Comparison of ENCODE assay signal across 21 cellular contexts in the genomic region with DNA sequence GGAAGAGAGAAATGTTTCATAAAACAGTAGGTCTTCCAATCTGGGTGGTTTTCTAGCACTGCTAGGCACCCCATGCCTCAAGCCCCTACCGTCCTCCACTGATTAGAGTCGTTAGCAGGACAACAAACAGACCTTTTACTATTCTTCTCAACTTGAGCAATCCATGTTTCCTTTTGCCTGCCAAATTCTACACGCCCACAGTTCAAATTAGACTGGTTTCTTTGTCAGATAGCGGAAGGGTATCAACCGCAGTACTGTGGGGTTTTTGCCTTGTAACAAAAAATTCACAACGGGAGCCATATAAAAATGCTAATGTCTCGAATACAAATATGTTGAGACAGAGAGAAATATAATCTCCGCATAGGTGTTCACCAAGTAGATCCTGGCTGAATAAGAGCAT. TPM values are rescaled to one million over a fixed set of nuclear protein-coding genes. Genes with fewer than 3 reads are reported as not detected.
"Had no signal": no experiment of that assay in that cellular context is flagged by ENCODE, and none has a peak within 500 bp of the region (broad histone marks: within the 10 kb centered on the region; RNA-seq: fewer than 3 reads in every experiment).

No MANE protein-coding gene starts in this region.

- H3K36me3 ChIP-seq: gastrocnemius medialis, heart right ventricle, right atrium auricular region, suprapubic skin, tibial artery, upper lobe of left lung, vagina had no signal

- H3K27ac Mint-ChIP-seq: naive thymus-derived CD8-positive, alpha-beta T cell; stimulated activated effector memory CD8-positive, alpha-beta T cell treated with anti-CD3 and anti-CD28 coated beads, Interleukin-12 subunit alpha, Interleukin-12 subunit beta, amount 100 ng/mL, for 72 hours had no signal

- H3K9me3 Mint-ChIP-seq: naive thymus-derived CD8-positive, alpha-beta T cell; stimulated activated effector memory CD8-positive, alpha-beta T cell treated with anti-CD3 and anti-CD28 coated beads, Interleukin-12 subunit alpha, Interleukin-12 subunit beta, amount 100 ng/mL, for 72 hours had no signal

- H3K4me2 ChIP-seq: smooth muscle cell had no signal

- ATAC-seq: gastrocnemius medialis; left lobe of liver; mucosa of descending colon; naive thymus-derived CD8-positive, alpha-beta T cell; stimulated activated effector memory CD8-positive, alpha-beta T cell treated with anti-CD3 and anti-CD28 coated beads, Interleukin-12 subunit alpha, Interleukin-12 subunit beta, amount 100 ng/mL, for 72 hours; stimulated activated naive CD8-positive, alpha-beta T cell treated with anti-CD3 and anti-CD28 coated beads, Interleukin-15, Interleukin-2, amounts not matched to agents 100 U/mL and 50 U/mL, for 24 hours had no signal

- H3K4me3 Mint-ChIP-seq: naive thymus-derived CD8-positive, alpha-beta T cell; stimulated activated effector memory CD8-positive, alpha-beta T cell treated with anti-CD3 and anti-CD28 coated beads, Interleukin-12 subunit alpha, Interleukin-12 subunit beta, amount 100 ng/mL, for 72 hours had no signal

- H3K4me1 Mint-ChIP-seq: naive thymus-derived CD8-positive, alpha-beta T cell; stimulated activated effector memory CD8-positive, alpha-beta T cell treated with anti-CD3 and anti-CD28 coated beads, Interleukin-12 subunit alpha, Interleukin-12 subunit beta, amount 100 ng/mL, for 72 hours had no signal

- H3K27me3 ChIP-seq: gastrocnemius medialis, right atrium auricular region, suprapubic skin, upper lobe of left lung, vagina had no signal

- H3K27ac ChIP-seq: dorsolateral prefrontal cortex, gastrocnemius medialis, heart right ventricle, right atrium auricular region, suprapubic skin, tibial artery, upper lobe of left lung, vagina had no signal

- DNase-seq: cortex of kidney; dorsolateral prefrontal cortex; effector CD8-positive, alpha-beta T cell; gastrocnemius medialis; heart right ventricle; islet precursor cell; mucosa of descending colon; naive thymus-derived CD8-positive, alpha-beta T cell; posterior cingulate gyrus; stimulated activated CD4-positive, alpha-beta T cell treated with anti-CD3 and anti-CD28 coated beads, Interleukin-2, amount 100 ng/mL, for 48 hours; stimulated activated CD8-positive, alpha-beta memory T cell treated with anti-CD3 and anti-CD28 coated beads, Interleukin-4, amount 100 ng/mL, for 48 hours; stimulated activated naive CD8-positive, alpha-beta T cell treated with anti-CD3 and anti-CD28 coated beads, Interleukin-15, Interleukin-2, amounts not matched to agents 100 U/mL and 50 U/mL, for 24 hours; tibial artery; upper lobe of left lung had no signal

- H3K9me3 ChIP-seq: gastrocnemius medialis, heart right ventricle, mucosa of descending colon, right atrium auricular region, suprapubic skin, tibial artery, upper lobe of left lung, vagina had no signal

- H3K4me3 ChIP-seq: dorsolateral prefrontal cortex, gastrocnemius medialis, heart right ventricle, mucosa of descending colon, right atrium auricular region, smooth muscle cell, suprapubic skin, tibial artery, upper lobe of left lung, vagina had no signal

- H3K36me3 Mint-ChIP-seq: naive thymus-derived CD8-positive, alpha-beta T cell; stimulated activated effector memory CD8-positive, alpha-beta T cell treated with anti-CD3 and anti-CD28 coated beads, Interleukin-12 subunit alpha, Interleukin-12 subunit beta, amount 100 ng/mL, for 72 hours had no signal

- H3K4me1 ChIP-seq: gastrocnemius medialis, heart right ventricle, right atrium auricular region, suprapubic skin, tibial artery, upper lobe of left lung, vagina had no signal

RNA-seq across cellular contexts. Expression of gene VIT, which starts 59.9 kb away (rescaled TPM):
- total RNA-seq: left lobe of liver; naive thymus-derived CD8-positive, alpha-beta T cell had no signal
- polyA plus RNA-seq: neural cell, smooth muscle cell had no signal
